1 cellular context compared by ENCODE assay signal in the genomic region with DNA sequence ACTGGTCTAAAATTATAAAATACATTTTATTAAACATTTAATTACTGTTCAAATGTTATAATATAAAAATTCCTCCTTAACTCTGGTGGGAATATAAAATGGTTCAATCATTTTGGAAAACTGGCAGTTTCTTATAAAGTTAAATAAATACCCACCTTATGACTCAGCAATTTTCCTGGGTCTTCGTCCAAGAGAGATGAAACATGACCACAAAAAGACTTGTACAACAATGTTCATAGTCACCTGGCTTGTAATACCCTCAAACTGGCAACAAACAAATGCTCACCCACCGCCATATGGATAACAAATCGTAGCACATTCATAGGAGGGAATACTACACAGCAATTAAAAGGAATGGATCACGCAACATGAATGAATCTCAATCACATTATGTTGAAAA.
TF ChIP-seq lines count a peak whose summit lies in the region.

No MANE protein-coding gene starts in this region.

TF ChIP-seq in HepG2, 621 proteins besides CTCF, POLR2A, EP300 and RAD21 (continued from another document):
- TF ChIP-seq, protein P1, sequence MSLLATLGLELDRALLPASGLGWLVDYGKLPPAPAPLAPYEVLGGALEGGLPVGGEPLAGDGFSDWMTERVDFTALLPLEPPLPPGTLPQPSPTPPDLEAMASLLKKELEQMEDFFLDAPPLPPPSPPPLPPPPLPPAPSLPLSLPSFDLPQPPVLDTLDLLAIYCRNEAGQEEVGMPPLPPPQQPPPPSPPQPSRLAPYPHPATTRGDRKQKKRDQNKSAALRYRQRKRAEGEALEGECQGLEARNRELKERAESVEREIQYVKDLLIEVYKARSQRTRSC (CRISPR knock-in tag; IDR thresholded peaks at IDR 0.05; ENCODE audit: low read depth), result no peak
- TF ChIP-seq ZNF691 (CRISPR knock-in tag; IDR thresholded peaks at IDR 0.05; ENCODE audit: borderline replicate concordance, low read depth) (no peak), ZNF20 (CRISPR knock-in tag; IDR thresholded peaks at IDR 0.05) (no peak), ZNF605 (CRISPR knock-in tag; IDR thresholded peaks at IDR 0.05) (0 out of 2 replicates have a peak, but pooled peaks have one; percentile 11), NFE2L2 (IDR thresholded peaks at IDR 0.05; ENCODE audit: low read length) (peak; percentile 95)
- TF ChIP-seq, protein P2, sequence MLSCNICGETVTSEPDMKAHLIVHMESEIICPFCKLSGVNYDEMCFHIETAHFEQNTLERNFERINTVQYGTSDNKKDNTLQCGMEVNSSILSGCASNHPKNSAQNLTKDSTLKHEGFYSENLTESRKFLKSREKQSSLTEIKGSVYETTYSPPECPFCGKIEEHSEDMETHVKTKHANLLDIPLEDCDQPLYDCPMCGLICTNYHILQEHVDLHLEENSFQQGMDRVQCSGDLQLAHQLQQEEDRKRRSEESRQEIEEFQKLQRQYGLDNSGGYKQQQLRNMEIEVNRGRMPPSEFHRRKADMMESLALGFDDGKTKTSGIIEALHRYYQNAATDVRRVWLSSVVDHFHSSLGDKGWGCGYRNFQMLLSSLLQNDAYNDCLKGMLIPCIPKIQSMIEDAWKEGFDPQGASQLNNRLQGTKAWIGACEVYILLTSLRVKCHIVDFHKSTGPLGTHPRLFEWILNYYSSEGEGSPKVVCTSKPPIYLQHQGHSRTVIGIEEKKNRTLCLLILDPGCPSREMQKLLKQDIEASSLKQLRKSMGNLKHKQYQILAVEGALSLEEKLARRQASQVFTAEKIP (CRISPR knock-in tag; IDR thresholded peaks at IDR 0.05; ENCODE audit: borderline replicate concordance), result no peak
- TF ChIP-seq, protein P3, sequence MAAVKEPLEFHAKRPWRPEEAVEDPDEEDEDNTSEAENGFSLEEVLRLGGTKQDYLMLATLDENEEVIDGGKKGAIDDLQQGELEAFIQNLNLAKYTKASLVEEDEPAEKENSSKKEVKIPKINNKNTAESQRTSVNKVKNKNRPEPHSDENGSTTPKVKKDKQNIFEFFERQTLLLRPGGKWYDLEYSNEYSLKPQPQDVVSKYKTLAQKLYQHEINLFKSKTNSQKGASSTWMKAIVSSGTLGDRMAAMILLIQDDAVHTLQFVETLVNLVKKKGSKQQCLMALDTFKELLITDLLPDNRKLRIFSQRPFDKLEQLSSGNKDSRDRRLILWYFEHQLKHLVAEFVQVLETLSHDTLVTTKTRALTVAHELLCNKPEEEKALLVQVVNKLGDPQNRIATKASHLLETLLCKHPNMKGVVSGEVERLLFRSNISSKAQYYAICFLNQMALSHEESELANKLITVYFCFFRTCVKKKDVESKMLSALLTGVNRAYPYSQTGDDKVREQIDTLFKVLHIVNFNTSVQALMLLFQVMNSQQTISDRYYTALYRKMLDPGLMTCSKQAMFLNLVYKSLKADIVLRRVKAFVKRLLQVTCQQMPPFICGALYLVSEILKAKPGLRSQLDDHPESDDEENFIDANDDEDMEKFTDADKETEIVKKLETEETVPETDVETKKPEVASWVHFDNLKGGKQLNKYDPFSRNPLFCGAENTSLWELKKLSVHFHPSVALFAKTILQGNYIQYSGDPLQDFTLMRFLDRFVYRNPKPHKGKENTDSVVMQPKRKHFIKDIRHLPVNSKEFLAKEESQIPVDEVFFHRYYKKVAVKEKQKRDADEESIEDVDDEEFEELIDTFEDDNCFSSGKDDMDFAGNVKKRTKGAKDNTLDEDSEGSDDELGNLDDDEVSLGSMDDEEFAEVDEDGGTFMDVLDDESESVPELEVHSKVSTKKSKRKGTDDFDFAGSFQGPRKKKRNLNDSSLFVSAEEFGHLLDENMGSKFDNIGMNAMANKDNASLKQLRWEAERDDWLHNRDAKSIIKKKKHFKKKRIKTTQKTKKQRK (IDR thresholded peaks at IDR 0.05; ENCODE audit: low read length), result no peak
TF ChIP-seq in HepG2: peak in this region for 4.
